8 cellular contexts compared by ENCODE assay signal in genomic region chr18:77000527-77000926, GRCh38.
DNase-seq lines count a peak whose midpoint lies in the region; ATAC-seq and TF ChIP-seq lines count a peak whose summit lies in the region.

No MANE protein-coding gene starts in this region.

- TF ChIP-seq CTCF in cardiac fibroblast (IDR thresholded peaks at IDR 0.05; ENCODE audit: low read depth, low read length), result peak; percentile 99

- H3K4me3 ChIP-seq in cardiac fibroblast (replicated peaks in 1 of 2; ENCODE audit: low read depth in 2 of 2, low read length in 2 of 2), result peak overlapping the region in 1 of 2 donors; percentile 24

- DNase-seq in NCI-H1105 treated with DMSO at 0.1 percent for 48 hours (lab: John Stamatoyannopoulos, UW) (peak; percentile 30), NCI-H1105 (lab: John Stamatoyannopoulos, UW) (no peak), HT1080 (ENCODE audit: low read depth) (peak; percentile 42), UCSD-AML1 (lab: John Stamatoyannopoulos, UW; ENCODE audit: unreplicated experiment) (peak; percentile 43), cardiac fibroblast (ENCODE audit: low read depth in 2 of 2) (peak; percentile 59 to 60), left kidney (ENCODE audit: low read depth, low spot score) (peak; percentile 67)
- DNase-seq in stimulated activated CD8-positive, alpha-beta memory T cell treated with anti-CD3 and anti-CD28 coated beads, Interleukin-15, amount 100 ng/mL, for 24 hours (ENCODE audit: low read depth), result peak; percentile 28

- no peak for ATAC-seq in HG03196 (IDR thresholded peaks at IDR 0.05; ENCODE audit: unreplicated experiment)
